8 cellular contexts compared by ENCODE assay signal in the genomic region with DNA sequence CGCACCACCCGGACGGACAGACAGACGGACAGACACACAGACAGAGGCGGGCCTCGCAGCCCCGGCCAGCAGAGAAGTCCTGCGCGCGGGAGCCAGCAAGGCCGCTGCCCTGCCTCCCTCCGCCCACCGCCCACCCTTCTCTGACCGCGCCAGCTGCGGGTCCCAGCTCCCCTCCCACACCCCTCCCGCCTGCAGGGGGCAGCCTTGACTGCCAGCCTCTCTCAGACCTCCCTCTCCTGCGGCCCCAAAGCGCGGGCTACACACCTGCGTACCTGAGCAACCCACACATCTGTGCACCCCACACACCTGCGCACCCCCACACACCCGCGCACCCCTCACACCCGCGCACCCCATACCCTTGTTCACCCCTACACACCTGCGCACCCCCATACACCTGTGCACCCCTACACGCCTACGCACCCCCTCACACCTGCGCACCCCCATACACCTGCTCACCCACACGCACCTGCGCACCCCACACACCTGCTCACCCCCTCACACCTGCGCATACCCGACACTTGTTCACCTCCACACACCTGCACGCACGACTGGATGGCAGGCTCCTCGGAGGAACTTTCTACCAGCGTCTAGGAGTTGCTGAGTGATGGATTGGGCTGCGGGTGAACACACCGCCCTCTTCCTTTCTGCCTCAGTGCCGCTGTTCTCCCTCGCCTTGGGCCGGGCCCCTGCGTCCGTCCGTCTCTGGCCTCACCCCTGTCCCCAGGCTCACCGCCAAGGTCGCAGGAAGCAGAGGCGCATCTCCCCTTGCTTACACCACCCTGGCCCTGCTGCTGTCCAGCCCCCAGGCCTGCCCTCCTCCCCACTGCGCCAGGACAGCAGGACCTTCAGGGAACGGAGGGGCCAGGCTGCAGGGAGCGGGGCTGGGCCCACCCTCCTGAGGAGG. TPM values are rescaled to one million over a fixed set of nuclear protein-coding genes. Genes with fewer than 3 reads are reported as not detected.
DNase-seq lines count a peak whose midpoint lies in the region; ATAC-seq and TF ChIP-seq lines count a peak whose summit lies in the region.

No MANE protein-coding gene starts in this region.

- no peak overlapping the region for H2AK5ac ChIP-seq in IMR-90 (ENCODE audit: low read depth, low read length)

- H3K4ac ChIP-seq in IMR-90 (ENCODE audit: low read depth, low read length) = no peak overlapping the region

- BruUV-seq in IMR-90 (replicated peaks; lab: Mats Ljungman, UMichigan) = no TSS peak

- no peak overlapping the region for H3K4me3 Mint-ChIP-seq in activated naive CD4-positive, alpha-beta T cell treated with anti-CD3 and anti-CD28 coated beads for 36 hours
- no peak overlapping the region for H3K4me3 Mint-ChIP-seq in natural killer cell treated with Interleukin-12 subunit alpha and Interleukin-12 subunit beta and Interleukin-15 and Interleukin-18, amount 100 ng/mL, for 72 hours

- no peak overlapping the region for H3K23ac ChIP-seq in IMR-90 (ENCODE audit: low read depth, low read length)

- no peak overlapping the region for H2BK120ac ChIP-seq in IMR-90 (ENCODE audit: low read depth, low read length)

- no peak overlapping the region for H4K91ac ChIP-seq in IMR-90 (ENCODE audit: insufficient read depth, low read depth, low read length)

- no peaks in the 10 kb centered on the region for H3K27me3 ChIP-seq in BJ (ENCODE audit: control insufficient read depth, insufficient read depth, low read length)
- H3K27me3 ChIP-seq in IMR-90 (ENCODE audit: control insufficient read depth, insufficient read depth, low read length) = peaks cover 14% of the 10 kb centered on the region

- DNase-seq in BJ (ENCODE audit: low read depth) = no peak
- no peak for DNase-seq in IMR-90
- peak; percentile 60 for DNase-seq in activated naive CD4-positive, alpha-beta T cell treated with anti-CD3 and anti-CD28 coated beads for 36 hours
- DNase-seq in natural killer cell treated with Interleukin-12 subunit alpha and Interleukin-12 subunit beta and Interleukin-15 and Interleukin-18, amount 100 ng/mL, for 72 hours (ENCODE audit: low spot score) = no peak
- no peak for DNase-seq in epidermal melanocyte (ENCODE audit: insufficient read length, low spot score)
- DNase-seq in NCI-H146 (lab: John Stamatoyannopoulos, UW) = no peak

- H3K4me3 ChIP-seq in BJ (ENCODE audit: low read depth, low read length) (no peak overlapping the region), IMR-90 (ENCODE audit: insufficient read depth, low read depth, low read length) (no peak overlapping the region)

- peaks cover 10% of the 10 kb centered on the region; the same call in 1 of the 2 replicates for H3K9me1 ChIP-seq in IMR-90 (ENCODE audit: insufficient read depth, low read length)

- no peak overlapping the region for H3K56ac ChIP-seq in IMR-90 (ENCODE audit: extremely low read depth, insufficient read depth, low read length)

- H3K9me3 ChIP-seq in IMR-90 (ENCODE audit: control insufficient read depth, insufficient read depth, low read length) = no peaks in the 10 kb centered on the region

- TF ChIP-seq RAD21 in IMR-90 (IDR thresholded peaks at IDR 0.05; ENCODE audit: low read length) = no peak

- no peak overlapping the region for H3K9ac ChIP-seq in IMR-90 (ENCODE audit: low read depth, low read length)

- TF ChIP-seq CTCF in BJ (IDR thresholded peaks at IDR 0.05; ENCODE audit: insufficient read depth, low read depth, low read length) = peak; percentile 35; the same call in 1 of the 2 replicates
- 0 out of 2 replicates have a peak, but pooled peaks have one; percentile 19 for TF ChIP-seq CTCF in IMR-90 (conservative IDR thresholded peaks at IDR 0.05; ENCODE audit: low read depth, low read length)

- no peak overlapping the region for H2BK15ac ChIP-seq in IMR-90 (ENCODE audit: low read depth, low read length)

- H4K8ac ChIP-seq in IMR-90 (ENCODE audit: low read depth in 2 of 2, low read length in 2 of 2) = no peak overlapping the region

- H3K27ac Mint-ChIP-seq in activated naive CD4-positive, alpha-beta T cell treated with anti-CD3 and anti-CD28 coated beads for 36 hours = no peak overlapping the region
- H3K27ac Mint-ChIP-seq in natural killer cell treated with Interleukin-12 subunit alpha and Interleukin-12 subunit beta and Interleukin-15 and Interleukin-18, amount 100 ng/mL, for 72 hours = no peak overlapping the region

- 41% methylated on average over 13 of the region's 52 CpGs; no CpG with 5 or more reads in 1 of the 2 experiments for WGBS in IMR-90 (ENCODE audit: extremely low coverage in 2 of 2, insufficient read length in 1 of 2), 2 experiments

- H3K18ac ChIP-seq in IMR-90 (ENCODE audit: low read depth, low read length) = no peak overlapping the region

- H4K20me1 ChIP-seq in IMR-90 (ENCODE audit: insufficient read depth, low read length) = no peaks in the 10 kb centered on the region; the same call in 1 of the 2 replicates

- H3K79me1 ChIP-seq in IMR-90 (ENCODE audit: low read depth in 1 of 2, low read length in 2 of 2) = no peaks in the 10 kb centered on the region

- peak; percentile 9; the same call in 1 of the 2 replicates for ATAC-seq in IMR-90 (ENCODE audit: low read depth)
- peak; percentile 22 to 46 for ATAC-seq in natural killer cell treated with Interleukin-12 subunit alpha and Interleukin-12 subunit beta and Interleukin-15 and Interleukin-18, amount 100 ng/mL, for 72 hours
- ATAC-seq in HG03097 (IDR thresholded peaks at IDR 0.05; ENCODE audit: low FRiP score, unreplicated experiment) = no peak
- no peak for ATAC-seq in GM18519 (IDR thresholded peaks at IDR 0.05; ENCODE audit: low FRiP score, unreplicated experiment)

- H3K27ac ChIP-seq in IMR-90 (ENCODE audit: insufficient read depth, low read length) = no peak overlapping the region

- no peaks in the 10 kb centered on the region for H3K36me3 ChIP-seq in BJ (ENCODE audit: control insufficient read depth, insufficient read depth, low read length)
- no peaks in the 10 kb centered on the region for H3K36me3 ChIP-seq in IMR-90 (ENCODE audit: control insufficient read depth, insufficient read depth, low read length)

- no peak overlapping the region for H2BK20ac ChIP-seq in IMR-90 (ENCODE audit: low read depth, low read length)

- no peak overlapping the region for H3K4me2 ChIP-seq in IMR-90 (ENCODE audit: low read depth, low read length)

- no peaks in the 10 kb centered on the region for H3K9me3 Mint-ChIP-seq in activated naive CD4-positive, alpha-beta T cell treated with anti-CD3 and anti-CD28 coated beads for 36 hours
- no peaks in the 10 kb centered on the region for H3K9me3 Mint-ChIP-seq in natural killer cell treated with Interleukin-12 subunit alpha and Interleukin-12 subunit beta and Interleukin-15 and Interleukin-18, amount 100 ng/mL, for 72 hours

- no peaks in the 10 kb centered on the region for H3K36me3 Mint-ChIP-seq in activated naive CD4-positive, alpha-beta T cell treated with anti-CD3 and anti-CD28 coated beads for 36 hours (ENCODE audit: low read depth)
- H3K36me3 Mint-ChIP-seq in natural killer cell treated with Interleukin-12 subunit alpha and Interleukin-12 subunit beta and Interleukin-15 and Interleukin-18, amount 100 ng/mL, for 72 hours = no peaks in the 10 kb centered on the region

- intact Hi-C loops in IMR-90 (cut with micrococcal nuclease) = no loop called here
- intact Hi-C loops in activated naive CD4-positive, alpha-beta T cell treated with anti-CD3 and anti-CD28 coated beads for 36 hours (cut with micrococcal nuclease) = no loop called here

- H3K4me1 Mint-ChIP-seq in activated naive CD4-positive, alpha-beta T cell treated with anti-CD3 and anti-CD28 coated beads for 36 hours (ENCODE audit: low read depth) = no peaks in the 10 kb centered on the region
- H3K4me1 Mint-ChIP-seq in natural killer cell treated with Interleukin-12 subunit alpha and Interleukin-12 subunit beta and Interleukin-15 and Interleukin-18, amount 100 ng/mL, for 72 hours (ENCODE audit: low read depth in 2 of 2) = peaks cover 16 to 21% of the 10 kb centered on the region in 2 donors

- dilution Hi-C loops in IMR-90 (cut with HindIII; ENCODE audit: low sequenced_read_pairs, unreplicated experiment) = no loop called here

- peak overlapping the region; percentile 61 for H2AK9ac ChIP-seq in IMR-90 (replicated peaks; ENCODE audit: low read depth, low read length, poor library complexity)

- no peak for TF ChIP-seq POLR2A in IMR-90 (IDR thresholded peaks at IDR 0.05; ENCODE audit: low read depth, low read length)

- no peak overlapping the region for H3K14ac ChIP-seq in IMR-90 (replicated peaks; ENCODE audit: low read depth, low read length)

- peaks cover 14% of the 10 kb centered on the region for H3K4me1 ChIP-seq in IMR-90 (ENCODE audit: control insufficient read depth, insufficient read depth, low read length)

- no peak overlapping the region for H2BK5ac ChIP-seq in IMR-90 (ENCODE audit: low read depth, low read length, poor library complexity, severe bottlenecking)

- CTCF ChIA-PET in BJ (lab: Yijun Ruan, JAX) = interaction anchor here (1.2 kb wide), 1 partner anchor 79 kb away, joined by 4 read pairs; no protein-coding TSS in a partner anchor
- CTCF ChIA-PET in IMR-90 (lab: Yijun Ruan, JAX) = interaction anchor here (1.0 kb wide), 1 partner anchor 178 kb away, joined by 3 read pairs; no protein-coding TSS in a partner anchor
- CTCF ChIA-PET in activated naive CD4-positive, alpha-beta T cell treated with anti-CD3 and anti-CD28 coated beads for 36 hours (lab: Charles Lee) = interaction anchor here (0.6 to 1.3 kb wide), 3 partner anchors 75 to 291 kb away, joined by 3 to 4 read pairs (median 3); no protein-coding TSS in a partner anchor

- in situ Hi-C loops in IMR-90 (cut with MboI; ENCODE audit: low sequenced_read_pairs) = no loop called here

- peaks cover 10% of the 10 kb centered on the region for H3K27me3 Mint-ChIP-seq in activated naive CD4-positive, alpha-beta T cell treated with anti-CD3 and anti-CD28 coated beads for 36 hours (ENCODE audit: low read depth)
- H3K27me3 Mint-ChIP-seq in natural killer cell treated with Interleukin-12 subunit alpha and Interleukin-12 subunit beta and Interleukin-15 and Interleukin-18, amount 100 ng/mL, for 72 hours = peaks cover 26 to 33% of the 10 kb centered on the region in 2 donors

- POLR2A ChIA-PET in BJ (lab: Charles Lee) (no interaction called here), IMR-90 (lab: Charles Lee; ENCODE audit: unreplicated experiment) (no interaction called here)

- peak overlapping the region; percentile 49 for H2AFZ ChIP-seq in IMR-90 (replicated peaks; ENCODE audit: low read length, poor library complexity)

- no peak overlapping the region for H4K5ac ChIP-seq in IMR-90 (ENCODE audit: low read depth, low read length)

RNA-seq across cellular contexts. Expression of gene TMEM106C, which starts 20.8 kb away (rescaled TPM):
- 188 and 217 TPM in 2 replicates for polyA plus RNA-seq in BJ (2011; rRNA removed)
- 41.0 and 101 TPM in 2 replicates for polyA minus RNA-seq in BJ (2011; rRNA and poly(A)+ RNA removed)
- 63.9 and 72.1 TPM in 2 replicates for total RNA-seq in IMR-90 (2012; rRNA removed)
- 66.4 and 74.6 TPM in 2 replicates for polyA plus RNA-seq in IMR-90 (2012; rRNA removed)
- polyA plus RNA-seq in IMR-90 (2012; cell fraction: cytosol; rRNA removed) = 27.2 and 37.7 TPM in 2 replicates
- polyA plus RNA-seq in IMR-90 (2012; cell fraction: nucleus; rRNA removed; ENCODE audit: low replicate concordance) = 34.4 and 64.6 TPM in 2 replicates
- total RNA-seq in activated naive CD4-positive, alpha-beta T cell treated with anti-CD3 and anti-CD28 coated beads for 36 hours = 100 to 1,000 TPM; 226 to 247 TPM
- 10 to 100 TPM; 75.6 to 84.2 TPM for total RNA-seq in natural killer cell treated with Interleukin-12 subunit alpha and Interleukin-12 subunit beta and Interleukin-15 and Interleukin-18, amount 100 ng/mL, for 72 hours

RNA-seq across cellular contexts. Expression of gene VDR, which starts 37.8 kb away (rescaled TPM):
- polyA plus RNA-seq in BJ (2011; rRNA removed) (23.3 and 40.5 TPM in 2 replicates), IMR-90 (2012; rRNA removed) (8.5 and 10.8 TPM in 2 replicates)
- 21.3 and 33.2 TPM in 2 replicates for polyA minus RNA-seq in BJ (2011; rRNA and poly(A)+ RNA removed)
- 3.9 and 5.4 TPM in 2 replicates for total RNA-seq in IMR-90 (2012; rRNA removed)
- polyA plus RNA-seq in IMR-90 (2012; cell fraction: cytosol; rRNA removed) = 6.0 and 8.5 TPM in 2 replicates
- 6.6 and 12.7 TPM in 2 replicates for polyA plus RNA-seq in IMR-90 (2012; cell fraction: nucleus; rRNA removed; ENCODE audit: low replicate concordance)
- total RNA-seq in activated naive CD4-positive, alpha-beta T cell treated with anti-CD3 and anti-CD28 coated beads for 36 hours = 10 to 100 TPM; 56.4 to 57.7 TPM
- 10 to 100 TPM; 12.0 to 23.0 TPM for total RNA-seq in natural killer cell treated with Interleukin-12 subunit alpha and Interleukin-12 subunit beta and Interleukin-15 and Interleukin-18, amount 100 ng/mL, for 72 hours

Comparison
In these comparisons a context has a peak if more than half of its experiments do, and no peak if none do; other contexts are left out.
1. ATAC-seq: peak in IMR-90 (single experiment) and natural killer cell treated with Interleukin-12 subunit alpha and Interleukin-12 subunit beta and Interleukin-15 and Interleukin-18, amount 100 ng/mL, for 72 hours (2 of 2); none in HG03097 (single experiment) and GM18519 (single experiment).